Comparison of ENCODE assay signal across 21 cellular contexts in genomic region chr2:5203356-5203755, GRCh38.
"Had no signal": no experiment of that assay in that cellular context is flagged by ENCODE, and none has a peak within 500 bp of the region (broad histone marks: within the 10 kb centered on the region; RNA-seq: fewer than 3 reads in every experiment).

No MANE protein-coding gene starts in this region.

- H3K36me3 Mint-ChIP-seq: activated CD4-positive, alpha-beta memory T cell treated with anti-CD3 and anti-CD28 coated beads for 36 hours; activated naive CD8-positive, alpha-beta T cell treated with anti-CD3 and anti-CD28 coated beads, Interleukin-2, amount 10 ng/mL, durations not matched to agents 7 days and 5 days had no signal

- H3K4me1 ChIP-seq: heart right ventricle, left ventricle myocardium inferior, right lobe of liver had no signal

- H3K4me1 Mint-ChIP-seq: activated naive CD8-positive, alpha-beta T cell treated with anti-CD3 and anti-CD28 coated beads, Interleukin-2, amount 10 ng/mL, durations not matched to agents 7 days and 5 days had no signal

- H3K27me3 ChIP-seq: heart right ventricle, right lobe of liver, thyroid gland had no signal

- H3K4me3 ChIP-seq: heart right ventricle, left ventricle myocardium inferior, right lobe of liver, skin epidermis, thyroid gland had no signal

- H3K27ac Mint-ChIP-seq: activated CD4-positive, alpha-beta memory T cell treated with anti-CD3 and anti-CD28 coated beads for 36 hours; activated naive CD4-positive, alpha-beta T cell treated with anti-CD3 and anti-CD28 coated beads for 36 hours; activated naive CD8-positive, alpha-beta T cell treated with anti-CD3 and anti-CD28 coated beads, Interleukin-2, amount 10 ng/mL, durations not matched to agents 7 days and 5 days; activated T-cell treated with anti-CD3 and anti-CD28 coated beads, Interleukin-2, amount 50 U/mL, for 72 hours; natural killer cell treated with Interleukin-12 subunit alpha and Interleukin-12 subunit beta and Interleukin-15 and Interleukin-18, amount 100 ng/mL, for 72 hours; stimulated activated naive CD8-positive, alpha-beta T cell treated with anti-CD3 and anti-CD28 coated beads, Interleukin-15, Interleukin-2, amounts not matched to agents 100 ng/mL and 50 ng/mL, for 24 hours; T-helper 1 cell treated with Interleukin-12 subunit alpha and Interleukin-12 subunit beta and Interleukin-4 antibody, amounts not matched to agents 30 μg/mL and 1 μg/mL, for 36 hours had no signal

- H3K4me3 Mint-ChIP-seq: activated CD4-positive, alpha-beta memory T cell treated with anti-CD3 and anti-CD28 coated beads for 36 hours; activated naive CD4-positive, alpha-beta T cell treated with anti-CD3 and anti-CD28 coated beads for 36 hours; activated naive CD8-positive, alpha-beta T cell treated with anti-CD3 and anti-CD28 coated beads, Interleukin-2, amount 10 ng/mL, durations not matched to agents 7 days and 5 days; activated T-cell treated with anti-CD3 and anti-CD28 coated beads, Interleukin-2, amount 50 U/mL, for 72 hours; natural killer cell treated with Interleukin-12 subunit alpha and Interleukin-12 subunit beta and Interleukin-15 and Interleukin-18, amount 100 ng/mL, for 72 hours; stimulated activated naive CD8-positive, alpha-beta T cell treated with anti-CD3 and anti-CD28 coated beads, Interleukin-15, Interleukin-2, amounts not matched to agents 100 ng/mL and 50 ng/mL, for 24 hours; T-helper 1 cell treated with Interleukin-12 subunit alpha and Interleukin-12 subunit beta and Interleukin-4 antibody, amounts not matched to agents 30 μg/mL and 1 μg/mL, for 36 hours had no signal

- H3K9me3 Mint-ChIP-seq: stimulated activated naive CD8-positive, alpha-beta T cell treated with anti-CD3 and anti-CD28 coated beads, Interleukin-15, Interleukin-2, amounts not matched to agents 100 ng/mL and 50 ng/mL, for 24 hours had no signal

- DNase-seq: activated CD4-positive, alpha-beta memory T cell treated with anti-CD3 and anti-CD28 coated beads for 36 hours; activated CD4-positive, alpha-beta T cell treated with anti-CD3 and anti-CD28 coated beads for 4 hours; activated CD4-positive, CD25-positive, alpha-beta regulatory T cell; activated effector memory CD4-positive, alpha-beta T cell treated with Interleukin-2 at 50 U/mL for 16 hours; activated naive CD4-positive, alpha-beta T cell treated with anti-CD3 and anti-CD28 coated beads for 36 hours; activated naive CD8-positive, alpha-beta T cell treated with anti-CD3 and anti-CD28 coated beads, Interleukin-2, amount 10 ng/mL, durations not matched to agents 7 days and 5 days; activated T-cell treated with anti-CD3 and anti-CD28 coated beads, Interleukin-2, amount 50 U/mL, for 72 hours; amniotic stem cell; cortex of kidney; heart right ventricle; kidney glomerular epithelial cell; left ventricle myocardium inferior; right lobe of liver; stimulated activated CD4-positive, alpha-beta T cell treated with anti-CD3 and anti-CD28 coated beads, Interleukin-1b, Interleukin-23, amount 100 ng/mL, for 48 hours; substantia nigra had no signal

- H3K27ac ChIP-seq: epithelial cell of prostate, heart right ventricle, left ventricle myocardium inferior, right lobe of liver, skin epidermis, thyroid gland had no signal

- H3K27me3 Mint-ChIP-seq: activated CD4-positive, alpha-beta memory T cell treated with anti-CD3 and anti-CD28 coated beads for 36 hours; activated naive CD8-positive, alpha-beta T cell treated with anti-CD3 and anti-CD28 coated beads, Interleukin-2, amount 10 ng/mL, durations not matched to agents 7 days and 5 days; natural killer cell treated with Interleukin-12 subunit alpha and Interleukin-12 subunit beta and Interleukin-15 and Interleukin-18, amount 100 ng/mL, for 72 hours; stimulated activated naive CD8-positive, alpha-beta T cell treated with anti-CD3 and anti-CD28 coated beads, Interleukin-15, Interleukin-2, amounts not matched to agents 100 ng/mL and 50 ng/mL, for 24 hours had no signal

- H3K36me3 ChIP-seq: heart right ventricle, left ventricle myocardium inferior, right lobe of liver, thyroid gland had no signal

- H3K9me3 ChIP-seq: left ventricle myocardium inferior, right lobe of liver, thyroid gland had no signal
